Comparison of ENCODE assay signal across 31 cellular contexts in genomic region chr2:1556286-1556685, GRCh38.
"Had no signal": no experiment of that assay in that cellular context is flagged by ENCODE, and none has a peak within 500 bp of the region (broad histone marks: within the 10 kb centered on the region; RNA-seq: fewer than 3 reads in every experiment).

No MANE protein-coding gene starts in this region.

- H3K4me3 Mint-ChIP-seq: activated CD4-positive, alpha-beta memory T cell treated with anti-CD3 and anti-CD28 coated beads for 36 hours; activated CD4-positive, alpha-beta T cell treated with anti-CD3 and anti-CD28 coated beads for 36 hours; activated CD4-positive, alpha-beta T cell treated with anti-CD3 and anti-CD28 coated beads, Interleukin-2, amount 10 ng/mL, durations not matched to agents 24 days and 14 days; activated CD8-positive, alpha-beta memory T cell treated with anti-CD3 and anti-CD28 coated beads, Interleukin-2, amount 10 ng/mL, durations not matched to agents 7 days and 5 days; activated CD8-positive, alpha-beta T cell treated with anti-CD3 and anti-CD28 coated beads, Interleukin-2, amount 10 ng/mL, durations not matched to agents 7 days and 5 days; activated naive CD4-positive, alpha-beta T cell treated with anti-CD3 and anti-CD28 coated beads for 36 hours; activated naive CD4-positive, alpha-beta T cell treated with anti-CD3 and anti-CD28 coated beads, Interleukin-2, amount 50 U/mL, for 24 hours; activated naive CD8-positive, alpha-beta T cell treated with anti-CD3 and anti-CD28 coated beads for 36 hours; activated naive CD8-positive, alpha-beta T cell treated with anti-CD3 and anti-CD28 coated beads, Interleukin-2, amount 50 U/mL, for 24 hours; activated T-helper 1 cell treated with anti-CD3 and anti-CD28 coated beads, Interleukin-12 subunit alpha, Interleukin-12 subunit beta, Interleukin-2, Interleukin-4 antibody, amounts not matched to agents 30 ng/mL and 10 ng/mL and 1 ng/mL, durations not matched to agents 14 hours and 24 hours and 36 hours; effector memory CD8-positive, alpha-beta T cell had no signal

- H3K27ac ChIP-seq: adrenal gland, body of pancreas, esophagus muscularis mucosa, foreskin keratinocyte, gastrocnemius medialis, heart left ventricle had no signal

- ATAC-seq: activated CD4-positive, alpha-beta T cell treated with anti-CD3 and anti-CD28 coated beads for 36 hours; activated CD8-positive, alpha-beta memory T cell treated with anti-CD3 and anti-CD28 coated beads, Interleukin-2, amount 10 ng/mL, durations not matched to agents 7 days and 5 days; activated CD8-positive, alpha-beta T cell treated with anti-CD3 and anti-CD28 coated beads, Interleukin-2, amount 10 ng/mL, durations not matched to agents 7 days and 5 days; activated naive CD8-positive, alpha-beta T cell treated with anti-CD3 and anti-CD28 coated beads, Interleukin-2, amount 50 U/mL, for 24 hours; body of pancreas; effector memory CD8-positive, alpha-beta T cell; gastrocnemius medialis had no signal

- H3K4me1 ChIP-seq: adrenal gland, body of pancreas, foreskin keratinocyte, gastrocnemius medialis had no signal

- H3K36me3 ChIP-seq: adrenal gland, esophagus muscularis mucosa, gastrocnemius medialis, heart left ventricle had no signal

- H3K27me3 Mint-ChIP-seq: activated CD4-positive, alpha-beta T cell treated with anti-CD3 and anti-CD28 coated beads for 36 hours; activated CD8-positive, alpha-beta memory T cell treated with anti-CD3 and anti-CD28 coated beads, Interleukin-2, amount 10 ng/mL, durations not matched to agents 7 days and 5 days; activated naive CD4-positive, alpha-beta T cell treated with anti-CD3 and anti-CD28 coated beads, Interleukin-2, amount 50 U/mL, for 24 hours; activated naive CD8-positive, alpha-beta T cell treated with anti-CD3 and anti-CD28 coated beads for 36 hours; activated naive CD8-positive, alpha-beta T cell treated with anti-CD3 and anti-CD28 coated beads, Interleukin-2, amount 50 U/mL, for 24 hours had no signal

- H3K4me1 Mint-ChIP-seq: activated CD4-positive, alpha-beta T cell treated with anti-CD3 and anti-CD28 coated beads, Interleukin-2, amount 10 ng/mL, durations not matched to agents 24 days and 14 days; activated CD8-positive, alpha-beta memory T cell treated with anti-CD3 and anti-CD28 coated beads, Interleukin-2, amount 10 ng/mL, durations not matched to agents 7 days and 5 days had no signal

- H3K9me3 Mint-ChIP-seq: activated CD4-positive, alpha-beta memory T cell treated with anti-CD3 and anti-CD28 coated beads for 36 hours; activated CD4-positive, alpha-beta T cell treated with anti-CD3 and anti-CD28 coated beads, Interleukin-2, amount 10 ng/mL, durations not matched to agents 24 days and 14 days; activated naive CD4-positive, alpha-beta T cell treated with anti-CD3 and anti-CD28 coated beads for 36 hours; activated naive CD4-positive, alpha-beta T cell treated with anti-CD3 and anti-CD28 coated beads, Interleukin-2, amount 50 U/mL, for 24 hours; activated naive CD8-positive, alpha-beta T cell treated with anti-CD3 and anti-CD28 coated beads for 36 hours; activated naive CD8-positive, alpha-beta T cell treated with anti-CD3 and anti-CD28 coated beads, Interleukin-2, amount 50 U/mL, for 24 hours; activated T-helper 1 cell treated with anti-CD3 and anti-CD28 coated beads, Interleukin-12 subunit alpha, Interleukin-12 subunit beta, Interleukin-2, Interleukin-4 antibody, amounts not matched to agents 30 ng/mL and 10 ng/mL and 1 ng/mL, durations not matched to agents 14 hours and 24 hours and 36 hours; activated T-helper 2 cell treated with anti-CD3 and anti-CD28 coated beads, Interferon-gamma antibody, Interleukin-2, Interleukin-4, amounts not matched to agents 10 μg/mL and 5 μg/mL and 100 μg/mL, durations not matched to agents 14 hours and 24 hours and 36 hours had no signal

- H3K9me3 ChIP-seq: adrenal gland, body of pancreas, esophagus muscularis mucosa, gastrocnemius medialis, heart left ventricle had no signal

- H3K4me3 ChIP-seq: adrenal gland, body of pancreas, esophagus muscularis mucosa, gastrocnemius medialis, heart left ventricle had no signal

- H3K36me3 Mint-ChIP-seq: activated CD4-positive, alpha-beta memory T cell treated with anti-CD3 and anti-CD28 coated beads for 36 hours; activated CD8-positive, alpha-beta memory T cell treated with anti-CD3 and anti-CD28 coated beads, Interleukin-2, amount 10 ng/mL, durations not matched to agents 7 days and 5 days; activated naive CD4-positive, alpha-beta T cell treated with anti-CD3 and anti-CD28 coated beads, Interleukin-2, amount 50 U/mL, for 24 hours; activated naive CD8-positive, alpha-beta T cell treated with anti-CD3 and anti-CD28 coated beads for 36 hours had no signal

- H3K27me3 ChIP-seq: adrenal gland, body of pancreas, esophagus muscularis mucosa, gastrocnemius medialis had no signal

- DNase-seq: activated CD4-positive, alpha-beta memory T cell treated with anti-CD3 and anti-CD28 coated beads for 36 hours; activated CD4-positive, alpha-beta T cell treated with anti-CD3 and anti-CD28 coated beads for 36 hours; activated CD4-positive, alpha-beta T cell treated with anti-CD3 and anti-CD28 coated beads, Interleukin-2, amount 10 ng/mL, durations not matched to agents 24 days and 14 days; activated CD4-positive, CD25-positive, alpha-beta regulatory T cell; activated CD4-positive, CD25-positive, alpha-beta regulatory T cell treated with anti-CD3 and anti-CD28 coated beads, Interleukin-2, amount 50 U/mL, for 72 hours; activated CD8-positive, alpha-beta memory T cell treated with anti-CD3 and anti-CD28 coated beads, Interleukin-2, amount 10 ng/mL, durations not matched to agents 7 days and 5 days; activated CD8-positive, alpha-beta memory T cell treated with anti-CD3 and anti-CD28 coated beads, Interleukin-2, amount 50 U/mL, for 4 hours; activated CD8-positive, alpha-beta T cell treated with anti-CD3 and anti-CD28 coated beads, Interleukin-2, amount 10 ng/mL, durations not matched to agents 7 days and 5 days; activated effector memory CD4-positive, alpha-beta T cell treated with anti-CD3 and anti-CD28 coated beads, Interleukin-2, amount 50 U/mL, for 16 hours; activated naive CD4-positive, alpha-beta T cell treated with anti-CD3 and anti-CD28 coated beads for 36 hours; activated naive CD8-positive, alpha-beta T cell treated with anti-CD3 and anti-CD28 coated beads for 36 hours; activated naive CD8-positive, alpha-beta T cell treated with anti-CD3 and anti-CD28 coated beads, Interleukin-2, amount 50 U/mL, for 24 hours; activated T-cell treated with anti-CD3 and anti-CD28 coated beads, Interleukin-2, amount 50 U/mL, for 1 hour; activated T-cell treated with anti-CD3 and anti-CD28 coated beads, Interleukin-2, amount 50 U/mL, for 48 hours; amygdala; caudate nucleus; cortex of kidney; effector CD4-positive, alpha-beta T cell; effector memory CD8-positive, alpha-beta T cell; erythroblast; gastrocnemius medialis; glutamatergic neuron; T-helper 2 cell had no signal

- H3K27ac Mint-ChIP-seq: activated CD4-positive, alpha-beta memory T cell treated with anti-CD3 and anti-CD28 coated beads for 36 hours; activated CD4-positive, alpha-beta T cell treated with anti-CD3 and anti-CD28 coated beads for 36 hours; activated CD4-positive, alpha-beta T cell treated with anti-CD3 and anti-CD28 coated beads, Interleukin-2, amount 10 ng/mL, durations not matched to agents 24 days and 14 days; activated CD8-positive, alpha-beta memory T cell treated with anti-CD3 and anti-CD28 coated beads, Interleukin-2, amount 10 ng/mL, durations not matched to agents 7 days and 5 days; activated CD8-positive, alpha-beta T cell treated with anti-CD3 and anti-CD28 coated beads, Interleukin-2, amount 10 ng/mL, durations not matched to agents 7 days and 5 days; activated naive CD4-positive, alpha-beta T cell treated with anti-CD3 and anti-CD28 coated beads for 36 hours; activated naive CD4-positive, alpha-beta T cell treated with anti-CD3 and anti-CD28 coated beads, Interleukin-2, amount 50 U/mL, for 24 hours; activated naive CD8-positive, alpha-beta T cell treated with anti-CD3 and anti-CD28 coated beads for 36 hours; activated naive CD8-positive, alpha-beta T cell treated with anti-CD3 and anti-CD28 coated beads, Interleukin-2, amount 50 U/mL, for 24 hours; activated T-helper 1 cell treated with anti-CD3 and anti-CD28 coated beads, Interleukin-12 subunit alpha, Interleukin-12 subunit beta, Interleukin-2, Interleukin-4 antibody, amounts not matched to agents 30 ng/mL and 10 ng/mL and 1 ng/mL, durations not matched to agents 14 hours and 24 hours and 36 hours; activated T-helper 2 cell treated with anti-CD3 and anti-CD28 coated beads, Interferon-gamma antibody, Interleukin-2, Interleukin-4, amounts not matched to agents 10 μg/mL and 5 μg/mL and 100 μg/mL, durations not matched to agents 14 hours and 24 hours and 36 hours; effector memory CD8-positive, alpha-beta T cell had no signal
